Comparison of ENCODE assay signal across 9 cellular contexts in genomic region chr17:76688165-76688622, GRCh38. TPM values are rescaled to one million over a fixed set of nuclear protein-coding genes. Genes with fewer than 3 reads are reported as not detected.
A peak's percentile ranks its signal among the peaks of the same experiment; 100 is the strongest.
DNase-seq lines count a peak whose midpoint lies in the region; ATAC-seq and TF ChIP-seq lines count a peak whose summit lies in the region.
"Had no signal": no experiment of that assay in that cellular context is flagged by ENCODE, and none has a peak within 500 bp of the region (broad histone marks: within the 10 kb centered on the region; RNA-seq: fewer than 3 reads in every experiment).

No MANE protein-coding gene starts in this region.

- no peak for TF ChIP-seq POLR2A in esophagus squamous epithelium (IDR thresholded peaks at IDR 0.05)

- DNase-seq in HCEC 1CT (peak; percentile 41), esophagus squamous epithelium (lab: John Stamatoyannopoulos, UW) (no peak), psoas muscle (peak; percentile 57 to 75)
- DNase-seq: T-helper 9 cell had no signal

- peaks cover 0 to 19% (median 0%) of the 10 kb centered on the region in 3 donors for H3K36me3 ChIP-seq in esophagus squamous epithelium
- H3K36me3 ChIP-seq in psoas muscle (ENCODE audit: insufficient read depth in 1 of 2, low read depth in 1 of 2) = peaks cover 0 to 19% of the 10 kb centered on the region in 2 donors

- H3K4me3 ChIP-seq in esophagus squamous epithelium (no peak overlapping the region), psoas muscle (peak overlapping the region; percentile 19)

- H3K27me3 ChIP-seq in esophagus squamous epithelium (no peaks in the 10 kb centered on the region), psoas muscle (ENCODE audit: insufficient read depth in 3 of 3, low read length in 2 of 3) (no peaks in the 10 kb centered on the region)

- intact Hi-C loops in esophagus squamous epithelium (cut with DNase I) = loop anchor here (10.0 kb wide), 1 partner anchor 163 kb away; no protein-coding TSS in a partner anchor
- intact Hi-C loops in psoas muscle (cut with DNase I) = loop anchor here in 1 of 2 donors (5.0 kb wide), 1 partner anchor 171 kb away; no protein-coding TSS in a partner anchor

- no peaks in the 10 kb centered on the region for H3K9me3 ChIP-seq in esophagus squamous epithelium
- H3K9me3 ChIP-seq in psoas muscle = no peaks in the 10 kb centered on the region

- no peak for TF ChIP-seq CTCF in esophagus squamous epithelium (IDR thresholded peaks at IDR 0.05)
- no peak for TF ChIP-seq CTCF in psoas muscle (IDR thresholded peaks at IDR 0.05)

- ATAC-seq in psoas muscle = peak; percentile 67 to 80 (median 78)
- ATAC-seq in HG02759 (IDR thresholded peaks at IDR 0.05; ENCODE audit: unreplicated experiment) = no peak
- no peak for ATAC-seq in HG02885 (IDR thresholded peaks at IDR 0.05; ENCODE audit: poor library complexity, unreplicated experiment)
- ATAC-seq in GM18909 (IDR thresholded peaks at IDR 0.05; ENCODE audit: poor library complexity, unreplicated experiment) = no peak

- H3K27ac ChIP-seq in esophagus squamous epithelium = peak overlapping the region; percentile 60 to 95 (median 85)
- H3K27ac ChIP-seq in psoas muscle = peak overlapping the region; percentile 62

- WGBS in esophagus squamous epithelium, 2 donors = 63 to 80% methylated on average over 2 to 6 of the region's 11 CpGs
- 24 to 47% (median 33%) methylated on average over 11 of the region's 11 CpGs for WGBS in psoas muscle, 3 donors

- H3K4me1 ChIP-seq in esophagus squamous epithelium (peaks cover 12 to 77% (median 24%) of the 10 kb centered on the region in 3 donors), psoas muscle (peaks cover 33% of the 10 kb centered on the region)

RNA-seq across cellular contexts. Expression of gene MXRA7, which starts 22.6 kb away (rescaled TPM):
- total RNA-seq in esophagus squamous epithelium (100 to 1,000 TPM in 1 of 4 donors, 10 to 100 TPM in 3; 11.0 to 116 (median 39.2) TPM), psoas muscle (10 to 100 TPM; 40.8 to 75.1 (median 52.0) TPM)
- polyA plus RNA-seq in psoas muscle = 10 to 100 TPM; 34.6 to 43.2 (median 37.6) TPM

RNA-seq across cellular contexts. Expression of gene JMJD6, which starts 38.2 kb away (rescaled TPM):
- total RNA-seq in esophagus squamous epithelium (10 to 100 TPM; 13.0 to 17.2 (median 16.7) TPM), psoas muscle (10 to 100 TPM; 30.8 to 61.9 (median 53.6) TPM)
- polyA plus RNA-seq in psoas muscle = 10 to 100 TPM; 32.3 to 81.9 (median 51.6) TPM

RNA-seq across cellular contexts. Expression of gene METTL23, which starts 38.4 kb away (rescaled TPM):
- total RNA-seq in esophagus squamous epithelium (10 to 100 TPM; 14.6 to 33.0 (median 24.7) TPM), psoas muscle (10 to 100 TPM; 19.0 to 27.0 (median 24.3) TPM)
- 10 to 100 TPM; 30.8 to 54.0 (median 36.5) TPM for polyA plus RNA-seq in psoas muscle

RNA-seq across cellular contexts. Expression of gene ST6GALNAC1, which starts 44.6 kb away (rescaled TPM):
- total RNA-seq in esophagus squamous epithelium = 10 to 100 TPM; 10.6 to 63.3 (median 32.7) TPM
- total RNA-seq in psoas muscle = 1 to 10 TPM in 2 of 4 donors, under 1 TPM in 2; 0.42 to 3.6 (median 0.88) TPM
- under 1 TPM; 0.38 to 0.58 (median 0.53) TPM for polyA plus RNA-seq in psoas muscle
- total RNA-seq: glomerular endothelial cell, renal cortical epithelial cell had no signal

RNA-seq across cellular contexts. Expression of gene SRSF2, which starts 48.9 kb away (rescaled TPM):
- total RNA-seq in esophagus squamous epithelium (100 to 1,000 TPM; 203 to 286 (median 233) TPM), psoas muscle (100 to 1,000 TPM in 2 of 4 donors, 10 to 100 TPM in 2; 57.9 to 128 (median 90.6) TPM)
- 100 to 1,000 TPM in 2 of 3 donors, 10 to 100 TPM in 1; 81.9 to 135 (median 118) TPM for polyA plus RNA-seq in psoas muscle

Comparison
In these comparisons a context has a peak if more than half of its experiments do, and no peak if none do; other contexts are left out.
1. ATAC-seq: peak in psoas muscle (4 of 4); none in HG02759 (single experiment), HG02885 (single experiment) and GM18909 (single experiment).